8 cellular contexts compared by ENCODE assay signal in genomic region chr12:79927772-79928474, GRCh38. TPM values are rescaled to one million over a fixed set of nuclear protein-coding genes. Genes with fewer than 3 reads are reported as not detected.
DNase-seq lines count a peak whose midpoint lies in the region; ATAC-seq and TF ChIP-seq lines count a peak whose summit lies in the region.

No MANE protein-coding gene starts in this region.

- peak overlapping the region; percentile 12; the same call in 1 of the 2 replicates for H3K27ac ChIP-seq in IMR-90 (ENCODE audit: insufficient read depth, low read length)
- H3K27ac ChIP-seq in mesendoderm (ENCODE audit: low read depth, low read length): no peak overlapping the region

- H3K9me3 ChIP-seq in IMR-90 (ENCODE audit: control insufficient read depth, insufficient read depth, low read length): no peaks in the 10 kb centered on the region

- no peak overlapping the region for H2AFZ ChIP-seq in IMR-90 (replicated peaks; ENCODE audit: low read length, poor library complexity)

- H3K18ac ChIP-seq in IMR-90 (ENCODE audit: low read depth, low read length) (no peak overlapping the region), mesendoderm (ENCODE audit: low read length) (no peak overlapping the region)

- no peak overlapping the region for H3K4ac ChIP-seq in IMR-90 (ENCODE audit: low read depth, low read length)
- no peak overlapping the region for H3K4ac ChIP-seq in mesendoderm (ENCODE audit: low read depth, low read length)

- no peak overlapping the region for H4K8ac ChIP-seq in IMR-90 (ENCODE audit: low read depth in 2 of 2, low read length in 2 of 2)
- H4K8ac ChIP-seq in mesendoderm (ENCODE audit: low read depth, low read length): no peak overlapping the region

- H2BK5ac ChIP-seq in IMR-90 (ENCODE audit: low read depth, low read length, poor library complexity, severe bottlenecking) (no peak overlapping the region), mesendoderm (ENCODE audit: low read length) (no peak overlapping the region)

- H3K79me1 ChIP-seq in IMR-90 (ENCODE audit: low read depth in 1 of 2, low read length in 2 of 2) (peaks cover 0 to 30% of the 10 kb centered on the region in 2 experiments; a peak in 2 of 4 replicates), mesendoderm (ENCODE audit: low read length) (peaks cover 2% of the 10 kb centered on the region)

- no peak overlapping the region for H3K4me3 Mint-ChIP-seq in activated T-cell treated with anti-CD3 and anti-CD28 coated beads, Interleukin-2, amount 50 U/mL, for 4 hours

- peaks cover 51% of the 10 kb centered on the region for H3K79me2 ChIP-seq in mesendoderm (ENCODE audit: control insufficient read depth, insufficient read depth, low read length)

- H4K20me1 ChIP-seq in IMR-90 (ENCODE audit: insufficient read depth, low read length): peaks cover 77% of the 10 kb centered on the region

- no peak overlapping the region for H3K4me2 ChIP-seq in IMR-90 (ENCODE audit: low read depth, low read length)
- H3K4me2 ChIP-seq in mesendoderm (ENCODE audit: low read length): no peak overlapping the region

- intact Hi-C loops in IMR-90 (cut with micrococcal nuclease): loop anchor here (1.0 kb wide), 1 partner anchor 10 kb away; no protein-coding TSS in a partner anchor

- CTCF ChIA-PET in IMR-90 (lab: Yijun Ruan, JAX): no interaction called here

- H3K27me3 Mint-ChIP-seq in activated T-cell treated with anti-CD3 and anti-CD28 coated beads, Interleukin-2, amount 50 U/mL, for 4 hours (ENCODE audit: low read depth): no peaks in the 10 kb centered on the region

- H4K5ac ChIP-seq in IMR-90 (ENCODE audit: low read depth, low read length) (no peak overlapping the region), mesendoderm (ENCODE audit: low read length) (no peak overlapping the region)

- peak; percentile 20 for DNase-seq in GM10266 (ENCODE audit: extremely low spot score)
- DNase-seq in IMR-90: peak; percentile 23
- peak; percentile 21 for DNase-seq in activated T-cell treated with anti-CD3 and anti-CD28 coated beads, Interleukin-2, amount 50 U/mL, for 4 hours
- peak; percentile 32 for DNase-seq in renal cortical epithelial cell (ENCODE audit: low read depth)
- DNase-seq in mesendoderm: no peak
- no peak for DNase-seq in KG1 (lab: John Stamatoyannopoulos, UW)

- H2BK120ac ChIP-seq in IMR-90 (ENCODE audit: low read depth, low read length) (no peak overlapping the region), mesendoderm (ENCODE audit: low read depth, low read length) (no peak overlapping the region)

- H3K36me3 ChIP-seq in IMR-90 (ENCODE audit: control insufficient read depth, insufficient read depth, low read length) (0 out of 2 replicates have a peak, but pooled peaks cover 1% of the 10 kb centered on the region), mesendoderm (ENCODE audit: control insufficient read depth, insufficient read depth, low read length) (no peaks in the 10 kb centered on the region)

- no peak overlapping the region for H2BK20ac ChIP-seq in IMR-90 (ENCODE audit: low read depth, low read length)

- peaks cover 62% of the 10 kb centered on the region for H3K4me1 Mint-ChIP-seq in activated T-cell treated with anti-CD3 and anti-CD28 coated beads, Interleukin-2, amount 50 U/mL, for 4 hours (ENCODE audit: low read depth)

- H2AK5ac ChIP-seq in IMR-90 (ENCODE audit: low read depth, low read length) (peak overlapping the region; percentile 5; the same call in 1 of the 2 replicates), mesendoderm (ENCODE audit: low read length) (no peak overlapping the region)

- H3K23ac ChIP-seq in IMR-90 (ENCODE audit: low read depth, low read length) (peak overlapping the region; percentile 19; the same call in 1 of the 2 replicates), mesendoderm (ENCODE audit: low read length) (no peak overlapping the region)

- H2BK15ac ChIP-seq in IMR-90 (ENCODE audit: low read depth, low read length) (no peak overlapping the region), mesendoderm (replicated peaks; ENCODE audit: low read depth) (no peak overlapping the region)

- no peak overlapping the region for H3K9ac ChIP-seq in IMR-90 (ENCODE audit: low read depth, low read length)
- H3K9ac ChIP-seq in mesendoderm (ENCODE audit: low read length): no peak overlapping the region

- H3K27me3 ChIP-seq in IMR-90 (ENCODE audit: control insufficient read depth, insufficient read depth, low read length) (no peaks in the 10 kb centered on the region), mesendoderm (ENCODE audit: insufficient read depth, low read length, poor library complexity) (no peaks in the 10 kb centered on the region)

- H3K4me3 ChIP-seq in IMR-90 (ENCODE audit: insufficient read depth, low read depth, low read length) (no peak overlapping the region), mesendoderm (ENCODE audit: low read length) (no peak overlapping the region)

- WGBS in IMR-90 (ENCODE audit: extremely low coverage in 2 of 2, insufficient read length in 1 of 2), 2 experiments: no CpG with 5 or more reads among the region's 1 CpG
- WGBS in mesendoderm (ENCODE audit: extremely low coverage, insufficient coverage, low lambda C conversion rate): no CpG with 5 or more reads among the region's 1 CpG

- no peak overlapping the region for H3K56ac ChIP-seq in IMR-90 (ENCODE audit: extremely low read depth, insufficient read depth, low read length)
- H3K56ac ChIP-seq in mesendoderm (ENCODE audit: low read length): no peak overlapping the region

- no peak for TF ChIP-seq POLR2A in IMR-90 (IDR thresholded peaks at IDR 0.05; ENCODE audit: low read depth, low read length)

- no peak overlapping the region for H4K91ac ChIP-seq in IMR-90 (ENCODE audit: insufficient read depth, low read depth, low read length)

- TF ChIP-seq CTCF in GM10266 (IDR thresholded peaks at IDR 0.05; ENCODE audit: control insufficient read depth, insufficient read depth, low read depth, missing control alignments) (no peak), IMR-90 (conservative IDR thresholded peaks at IDR 0.05; ENCODE audit: low read depth, low read length) (no peak)

- H3K36me3 Mint-ChIP-seq in activated T-cell treated with anti-CD3 and anti-CD28 coated beads, Interleukin-2, amount 50 U/mL, for 4 hours (ENCODE audit: insufficient read depth): no peaks in the 10 kb centered on the region

- POLR2A ChIA-PET in IMR-90 (lab: Charles Lee; ENCODE audit: unreplicated experiment): interaction anchor here (0.6 kb wide), 1 partner anchor 23 kb away, joined by 4 read pairs; no protein-coding TSS in a partner anchor

- BruUV-seq in IMR-90 (replicated peaks; lab: Mats Ljungman, UMichigan): no TSS peak

- H3K9me3 Mint-ChIP-seq in activated T-cell treated with anti-CD3 and anti-CD28 coated beads, Interleukin-2, amount 50 U/mL, for 4 hours: no peaks in the 10 kb centered on the region

- peaks cover 7% of the 10 kb centered on the region for H3K4me1 ChIP-seq in IMR-90 (ENCODE audit: control insufficient read depth, insufficient read depth, low read length)
- no peaks in the 10 kb centered on the region for H3K4me1 ChIP-seq in mesendoderm (ENCODE audit: control insufficient read depth, low read depth, low read length)

- peak; percentile 97 for ATAC-seq in GM21515 (IDR thresholded peaks at IDR 0.05; ENCODE audit: unreplicated experiment)
- no peak for ATAC-seq in IMR-90 (ENCODE audit: low read depth)
- ATAC-seq in activated T-cell treated with anti-CD3 and anti-CD28 coated beads, Interleukin-2, amount 50 U/mL, for 4 hours: peak; percentile 98 to 99
- no peak for ATAC-seq in esophagus mucosa

- H3K14ac ChIP-seq in IMR-90 (replicated peaks; ENCODE audit: low read depth, low read length): 0 out of 2 replicates have a peak overlapping the region, but pooled peaks have one; percentile 4

- dilution Hi-C loops in IMR-90 (cut with HindIII; ENCODE audit: low sequenced_read_pairs, unreplicated experiment): no loop called here

- in situ Hi-C loops in IMR-90 (cut with MboI; ENCODE audit: low sequenced_read_pairs): loop anchor here (25.0 kb wide), 1 partner anchor 516 kb away; no protein-coding TSS in a partner anchor

- no peak overlapping the region for H2AK9ac ChIP-seq in IMR-90 (replicated peaks; ENCODE audit: low read depth, low read length, poor library complexity)

- peaks cover 17% of the 10 kb centered on the region for H3K9me1 ChIP-seq in IMR-90 (ENCODE audit: insufficient read depth, low read length)

- no peak for TF ChIP-seq RAD21 in IMR-90 (IDR thresholded peaks at IDR 0.05; ENCODE audit: low read length)

TF ChIP-seq in IMR-90, 13 proteins besides CTCF, POLR2A, EP300 and RAD21 (continues in another document):
- TF ChIP-seq CEBPB (IDR thresholded peaks at IDR 0.05; ENCODE audit: low read depth, low read length) (no peak), FOS (IDR thresholded peaks at IDR 0.05; ENCODE audit: low read depth, low read length) (no peak), BHLHE40 (IDR thresholded peaks at IDR 0.05; ENCODE audit: low read depth, low read length) (no peak), RFX5 (IDR thresholded peaks at IDR 0.05; ENCODE audit: low read depth, low read length) (no peak), MXI1 (IDR thresholded peaks at IDR 0.05; ENCODE audit: borderline replicate concordance, low read depth, low read length) (no peak)
- TF ChIP-seq, protein P1, sequence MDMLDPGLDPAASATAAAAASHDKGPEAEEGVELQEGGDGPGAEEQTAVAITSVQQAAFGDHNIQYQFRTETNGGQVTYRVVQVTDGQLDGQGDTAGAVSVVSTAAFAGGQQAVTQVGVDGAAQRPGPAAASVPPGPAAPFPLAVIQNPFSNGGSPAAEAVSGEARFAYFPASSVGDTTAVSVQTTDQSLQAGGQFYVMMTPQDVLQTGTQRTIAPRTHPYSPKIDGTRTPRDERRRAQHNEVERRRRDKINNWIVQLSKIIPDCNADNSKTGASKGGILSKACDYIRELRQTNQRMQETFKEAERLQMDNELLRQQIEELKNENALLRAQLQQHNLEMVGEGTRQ (IDR thresholded peaks at IDR 0.05; ENCODE audit: low read depth, low read length): no peak
- TF ChIP-seq, protein P2, sequence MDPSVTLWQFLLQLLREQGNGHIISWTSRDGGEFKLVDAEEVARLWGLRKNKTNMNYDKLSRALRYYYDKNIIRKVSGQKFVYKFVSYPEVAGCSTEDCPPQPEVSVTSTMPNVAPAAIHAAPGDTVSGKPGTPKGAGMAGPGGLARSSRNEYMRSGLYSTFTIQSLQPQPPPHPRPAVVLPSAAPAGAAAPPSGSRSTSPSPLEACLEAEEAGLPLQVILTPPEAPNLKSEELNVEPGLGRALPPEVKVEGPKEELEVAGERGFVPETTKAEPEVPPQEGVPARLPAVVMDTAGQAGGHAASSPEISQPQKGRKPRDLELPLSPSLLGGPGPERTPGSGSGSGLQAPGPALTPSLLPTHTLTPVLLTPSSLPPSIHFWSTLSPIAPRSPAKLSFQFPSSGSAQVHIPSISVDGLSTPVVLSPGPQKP (IDR thresholded peaks at IDR 0.05; ENCODE audit: borderline replicate concordance, low read depth, low read length): no peak

RNA-seq across cellular contexts. Expression of gene PPP1R12A, which starts 7.0 kb away (rescaled TPM):
- total RNA-seq in IMR-90 (2012; rRNA removed): 112 and 204 TPM in 2 replicates
- polyA plus RNA-seq in IMR-90 (2012; rRNA removed): 43.8 and 47.7 TPM in 2 replicates
- polyA plus RNA-seq in IMR-90 (2012; cell fraction: cytosol; rRNA removed): 8.5 and 8.9 TPM in 2 replicates
- 23.8 and 84.0 TPM in 2 replicates for polyA plus RNA-seq in IMR-90 (2012; cell fraction: nucleus; rRNA removed; ENCODE audit: low replicate concordance)
- total RNA-seq in activated T-cell treated with anti-CD3 and anti-CD28 coated beads, Interleukin-2, amount 50 U/mL, for 4 hours: 10 to 100 TPM; 51.0 to 62.5 (median 56.8) TPM
- total RNA-seq in renal cortical epithelial cell: 72.6 and 99.8 TPM in 2 replicates
- polyA plus RNA-seq in mesendoderm (2013, experiment 1 of 2): 171 TPM
- 168 TPM for polyA plus RNA-seq in mesendoderm (2013, experiment 2 of 2)
- total RNA-seq in esophagus mucosa: 42.3 TPM

Comparison
In these comparisons a context has a peak if more than half of its experiments do, and no peak if none do; other contexts are left out.
1. DNase-seq: peak in GM10266 (single experiment), IMR-90 (single experiment), activated T-cell treated with anti-CD3 and anti-CD28 coated beads, Interleukin-2, amount 50 U/mL, for 4 hours (single experiment) and renal cortical epithelial cell (single experiment); none in mesendoderm (single experiment) and KG1 (single experiment).
2. ATAC-seq: peak in GM21515 (single experiment) and activated T-cell treated with anti-CD3 and anti-CD28 coated beads, Interleukin-2, amount 50 U/mL, for 4 hours (2 of 2); none in IMR-90 (single experiment) and esophagus mucosa (single experiment).